ENCODE assay signal across 11 cellular contexts in genomic region chr4:26248647-26249046, GRCh38.
A peak's percentile ranks its signal among the peaks of the same experiment; 100 is the strongest.
DNase-seq lines count a peak whose midpoint lies in the region; ATAC-seq and TF ChIP-seq lines count a peak whose summit lies in the region.
"Had no signal": no experiment of that assay in that cellular context is flagged by ENCODE, and none has a peak within 500 bp of the region (broad histone marks: within the 10 kb centered on the region; RNA-seq: fewer than 3 reads in every experiment).

No MANE protein-coding gene starts in this region.

- no peak for TF ChIP-seq CTCF in astrocyte of the cerebellum (IDR thresholded peaks at IDR 0.05; ENCODE audit: low read depth, low read length, missing control alignments)

- peak; percentile 56 for DNase-seq in HCEC 1CT
- DNase-seq in NCI-H2107 treated with DMSO at 0.1 percent for 48 hours (lab: John Stamatoyannopoulos, UW; ENCODE audit: unreplicated experiment), result peak; percentile 43
- DNase-seq in astrocyte of the cerebellum (ENCODE audit: low read depth), result peak; percentile 71
- DNase-seq in non-pigmented ciliary epithelial cell (ENCODE audit: low read depth), result peak; percentile 60
- no peak for DNase-seq in occipital lobe (lab: John Stamatoyannopoulos, UW)
- DNase-seq in activated CD4-positive, alpha-beta T cell treated with anti-CD3 and anti-CD28 coated beads, Interleukin-2, amount 10 ng/mL, durations not matched to agents 7 days and 5 days, result no peak
- DNase-seq: activated B cell treated with CpG ODN at 0.5 μM for 24 hours, stomach had no signal

- POLR2A ChIA-PET in activated CD4-positive, alpha-beta T cell treated with anti-CD3 and anti-CD28 coated beads, Interleukin-2, amount 10 ng/mL, durations not matched to agents 7 days and 5 days (lab: Charles Lee), result no interaction called here

- no peak overlapping the region for H3K27ac Mint-ChIP-seq in activated CD4-positive, alpha-beta T cell treated with anti-CD3 and anti-CD28 coated beads, Interleukin-2, amount 10 ng/mL, durations not matched to agents 7 days and 5 days
- H3K27ac Mint-ChIP-seq: activated B cell treated with CpG ODN at 0.5 μM for 24 hours had no signal

- H3K4me1 Mint-ChIP-seq in activated CD4-positive, alpha-beta T cell treated with anti-CD3 and anti-CD28 coated beads, Interleukin-2, amount 10 ng/mL, durations not matched to agents 7 days and 5 days, result no peaks in the 10 kb centered on the region
- H3K4me1 Mint-ChIP-seq: activated B cell treated with CpG ODN at 0.5 μM for 24 hours had no signal

- ATAC-seq in GM18867 (IDR thresholded peaks at IDR 0.05; ENCODE audit: unreplicated experiment), result no peak
- ATAC-seq in HG02759 (IDR thresholded peaks at IDR 0.05; ENCODE audit: unreplicated experiment), result no peak

- peaks cover 1% of the 10 kb centered on the region for H3K27me3 Mint-ChIP-seq in activated CD4-positive, alpha-beta T cell treated with anti-CD3 and anti-CD28 coated beads, Interleukin-2, amount 10 ng/mL, durations not matched to agents 7 days and 5 days

- no peak overlapping the region for H3K4me3 Mint-ChIP-seq in activated CD4-positive, alpha-beta T cell treated with anti-CD3 and anti-CD28 coated beads, Interleukin-2, amount 10 ng/mL, durations not matched to agents 7 days and 5 days
- H3K4me3 Mint-ChIP-seq: activated B cell treated with CpG ODN at 0.5 μM for 24 hours had no signal

- H3K36me3 Mint-ChIP-seq in activated CD4-positive, alpha-beta T cell treated with anti-CD3 and anti-CD28 coated beads, Interleukin-2, amount 10 ng/mL, durations not matched to agents 7 days and 5 days (ENCODE audit: low read depth), result no peaks in the 10 kb centered on the region

- no peak overlapping the region for H3K4me3 ChIP-seq in astrocyte of the cerebellum (ENCODE audit: low read depth, low read length)
- H3K4me3 ChIP-seq: lung, stomach had no signal

- in situ Hi-C loops in astrocyte of the cerebellum (cut with HindIII; ENCODE audit: low sequenced_read_pairs), result no loop called here

- peaks cover 4% of the 10 kb centered on the region for H3K9me3 Mint-ChIP-seq in activated CD4-positive, alpha-beta T cell treated with anti-CD3 and anti-CD28 coated beads, Interleukin-2, amount 10 ng/mL, durations not matched to agents 7 days and 5 days
- H3K9me3 Mint-ChIP-seq: activated B cell treated with CpG ODN at 0.5 μM for 24 hours had no signal

- CTCF ChIA-PET in activated CD4-positive, alpha-beta T cell treated with anti-CD3 and anti-CD28 coated beads, Interleukin-2, amount 10 ng/mL, durations not matched to agents 7 days and 5 days (lab: Charles Lee), result no interaction called here

Comparison
In these comparisons a context has a peak if more than half of its experiments do, and no peak if none do; other contexts are left out.
1. DNase-seq: peak in HCEC 1CT (single experiment), NCI-H2107 treated with DMSO at 0.1 percent for 48 hours (single experiment), astrocyte of the cerebellum (single experiment) and non-pigmented ciliary epithelial cell (single experiment); none in occipital lobe (single experiment) and activated CD4-positive, alpha-beta T cell treated with anti-CD3 and anti-CD28 coated beads, Interleukin-2, amount 10 ng/mL, durations not matched to agents 7 days and 5 days (single experiment).